In genomic region chr9:112295174-112295573, GRCh38 we compare ENCODE assay signal across 1 cellular context.
TF ChIP-seq lines count a peak whose summit lies in the region.

No MANE protein-coding gene starts in this region.

TF ChIP-seq in HEK293, 187 proteins besides CTCF, POLR2A, EP300 and RAD21 (continued from another document):
- TF ChIP-seq ZNF148 (tag by site-specific recombination; IDR thresholded peaks at IDR 0.05; ENCODE audit: borderline replicate concordance) (no peak), ELK4 (IDR thresholded peaks at IDR 0.05; ENCODE audit: borderline replicate concordance, low read depth, low read length) (no peak), ZBTB20 (tag by site-specific recombination; IDR thresholded peaks at IDR 0.05) (no peak), PRDM6 (tag by site-specific recombination; IDR thresholded peaks at IDR 0.05) (0 out of 2 replicates have a peak, but pooled peaks have one; percentile 10), HOXD13 (CRISPR knock-in tag; IDR thresholded peaks at IDR 0.05; ENCODE audit: borderline replicate concordance) (no peak), ZNF248 (tag by site-specific recombination; IDR thresholded peaks at IDR 0.05) (no peak), ZNF37A (tag by site-specific recombination; IDR thresholded peaks at IDR 0.05) (no peak), ZNF843 (tag by site-specific recombination; IDR thresholded peaks at IDR 0.05) (0 out of 2 replicates have a peak, but pooled peaks have one; percentile 19), ZBTB21 (tag by site-specific recombination; IDR thresholded peaks at IDR 0.05) (no peak), ZBTB17 (tag by site-specific recombination; IDR thresholded peaks at IDR 0.05) (no peak), ZIC2 (tag by site-specific recombination; IDR thresholded peaks at IDR 0.05) (no peak), ZNF658 (tag by site-specific recombination; IDR thresholded peaks at IDR 0.05) (no peak)
- TF ChIP-seq, protein P1, sequence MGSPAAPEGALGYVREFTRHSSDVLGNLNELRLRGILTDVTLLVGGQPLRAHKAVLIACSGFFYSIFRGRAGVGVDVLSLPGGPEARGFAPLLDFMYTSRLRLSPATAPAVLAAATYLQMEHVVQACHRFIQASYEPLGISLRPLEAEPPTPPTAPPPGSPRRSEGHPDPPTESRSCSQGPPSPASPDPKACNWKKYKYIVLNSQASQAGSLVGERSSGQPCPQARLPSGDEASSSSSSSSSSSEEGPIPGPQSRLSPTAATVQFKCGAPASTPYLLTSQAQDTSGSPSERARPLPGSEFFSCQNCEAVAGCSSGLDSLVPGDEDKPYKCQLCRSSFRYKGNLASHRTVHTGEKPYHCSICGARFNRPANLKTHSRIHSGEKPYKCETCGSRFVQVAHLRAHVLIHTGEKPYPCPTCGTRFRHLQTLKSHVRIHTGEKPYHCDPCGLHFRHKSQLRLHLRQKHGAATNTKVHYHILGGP (tag by site-specific recombination; IDR thresholded peaks at IDR 0.05): no peak
- TF ChIP-seq, protein P2, sequence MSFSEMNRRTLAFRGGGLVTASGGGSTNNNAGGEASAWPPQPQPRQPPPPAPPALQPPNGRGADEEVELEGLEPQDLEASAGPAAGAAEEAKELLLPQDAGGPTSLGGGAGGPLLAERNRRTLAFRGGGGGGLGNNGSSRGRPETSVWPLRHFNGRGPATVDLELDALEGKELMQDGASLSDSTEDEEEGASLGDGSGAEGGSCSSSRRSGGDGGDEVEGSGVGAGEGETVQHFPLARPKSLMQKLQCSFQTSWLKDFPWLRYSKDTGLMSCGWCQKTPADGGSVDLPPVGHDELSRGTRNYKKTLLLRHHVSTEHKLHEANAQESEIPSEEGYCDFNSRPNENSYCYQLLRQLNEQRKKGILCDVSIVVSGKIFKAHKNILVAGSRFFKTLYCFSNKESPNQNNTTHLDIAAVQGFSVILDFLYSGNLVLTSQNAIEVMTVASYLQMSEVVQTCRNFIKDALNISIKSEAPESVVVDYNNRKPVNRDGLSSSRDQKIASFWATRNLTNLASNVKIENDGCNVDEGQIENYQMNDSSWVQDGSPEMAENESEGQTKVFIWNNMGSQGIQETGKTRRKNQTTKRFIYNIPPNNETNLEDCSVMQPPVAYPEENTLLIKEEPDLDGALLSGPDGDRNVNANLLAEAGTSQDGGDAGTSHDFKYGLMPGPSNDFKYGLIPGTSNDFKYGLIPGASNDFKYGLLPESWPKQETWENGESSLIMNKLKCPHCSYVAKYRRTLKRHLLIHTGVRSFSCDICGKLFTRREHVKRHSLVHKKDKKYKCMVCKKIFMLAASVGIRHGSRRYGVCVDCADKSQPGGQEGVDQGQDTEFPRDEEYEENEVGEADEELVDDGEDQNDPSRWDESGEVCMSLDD (tag by site-specific recombination; IDR thresholded peaks at IDR 0.05): no peak
- TF ChIP-seq, protein P3, sequence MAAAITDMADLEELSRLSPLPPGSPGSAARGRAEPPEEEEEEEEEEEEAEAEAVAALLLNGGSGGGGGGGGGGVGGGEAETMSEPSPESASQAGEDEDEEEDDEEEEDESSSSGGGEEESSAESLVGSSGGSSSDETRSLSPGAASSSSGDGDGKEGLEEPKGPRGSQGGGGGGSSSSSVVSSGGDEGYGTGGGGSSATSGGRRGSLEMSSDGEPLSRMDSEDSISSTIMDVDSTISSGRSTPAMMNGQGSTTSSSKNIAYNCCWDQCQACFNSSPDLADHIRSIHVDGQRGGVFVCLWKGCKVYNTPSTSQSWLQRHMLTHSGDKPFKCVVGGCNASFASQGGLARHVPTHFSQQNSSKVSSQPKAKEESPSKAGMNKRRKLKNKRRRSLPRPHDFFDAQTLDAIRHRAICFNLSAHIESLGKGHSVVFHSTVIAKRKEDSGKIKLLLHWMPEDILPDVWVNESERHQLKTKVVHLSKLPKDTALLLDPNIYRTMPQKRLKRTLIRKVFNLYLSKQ (tag by site-specific recombination; IDR thresholded peaks at IDR 0.05; ENCODE audit: borderline replicate concordance): no peak
- TF ChIP-seq, protein P4, sequence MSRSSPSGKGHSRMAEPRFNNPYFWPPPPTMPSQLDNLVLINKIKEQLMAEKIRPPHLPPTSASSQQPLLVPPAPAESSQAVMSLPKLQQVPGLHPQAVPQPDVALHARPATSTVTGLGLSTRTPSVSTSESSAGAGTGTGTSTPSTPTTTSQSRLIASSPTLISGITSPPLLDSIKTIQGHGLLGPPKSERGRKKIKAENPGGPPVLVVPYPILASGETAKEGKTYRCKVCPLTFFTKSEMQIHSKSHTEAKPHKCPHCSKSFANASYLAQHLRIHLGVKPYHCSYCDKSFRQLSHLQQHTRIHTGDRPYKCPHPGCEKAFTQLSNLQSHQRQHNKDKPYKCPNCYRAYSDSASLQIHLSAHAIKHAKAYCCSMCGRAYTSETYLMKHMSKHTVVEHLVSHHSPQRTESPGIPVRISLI (tag by site-specific recombination; IDR thresholded peaks at IDR 0.05): 0 out of 2 replicates have a peak, but pooled peaks have one; percentile 33
- TF ChIP-seq, protein P5, sequence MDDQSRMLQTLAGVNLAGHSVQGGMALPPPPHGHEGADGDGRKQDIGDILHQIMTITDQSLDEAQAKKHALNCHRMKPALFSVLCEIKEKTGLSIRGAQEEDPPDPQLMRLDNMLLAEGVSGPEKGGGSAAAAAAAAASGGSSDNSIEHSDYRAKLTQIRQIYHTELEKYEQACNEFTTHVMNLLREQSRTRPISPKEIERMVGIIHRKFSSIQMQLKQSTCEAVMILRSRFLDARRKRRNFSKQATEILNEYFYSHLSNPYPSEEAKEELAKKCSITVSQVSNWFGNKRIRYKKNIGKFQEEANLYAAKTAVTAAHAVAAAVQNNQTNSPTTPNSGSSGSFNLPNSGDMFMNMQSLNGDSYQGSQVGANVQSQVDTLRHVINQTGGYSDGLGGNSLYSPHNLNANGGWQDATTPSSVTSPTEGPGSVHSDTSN (CRISPR knock-in tag; IDR thresholded peaks at IDR 0.05): no peak
